Comparison of ENCODE assay signal across 22 cellular contexts in genomic region chr12:81094718-81095360, GRCh38.
"Had no signal": no experiment of that assay in that cellular context is flagged by ENCODE, and none has a peak within 500 bp of the region (broad histone marks: within the 10 kb centered on the region; RNA-seq: fewer than 3 reads in every experiment).

No MANE protein-coding gene starts in this region.

- H3K36me3 ChIP-seq: adrenal gland, esophagus muscularis mucosa, neural progenitor cell, upper lobe of left lung, WERI-Rb-1 had no signal

- DNase-seq: activated CD4-positive, alpha-beta T cell treated with anti-CD3 and anti-CD28 coated beads for 48 hours; activated CD4-positive, alpha-beta T cell treated with anti-CD3 and anti-CD28 coated beads, Interleukin-2, amount 50 U/mL, for 48 hours; activated CD8-positive, alpha-beta memory T cell treated with anti-CD3 and anti-CD28 coated beads for 24 hours; activated effector memory CD4-positive, alpha-beta T cell treated with Interleukin-2 at 50 U/mL for 16 hours; activated naive CD4-positive, alpha-beta T cell treated with Interleukin-2 at 50 U/mL for 16 hours; adrenal gland; aorta; body of pancreas; dermis blood vessel endothelial cell; effector CD4-positive, alpha-beta T cell; left colon; natural killer cell; stimulated activated CD4-positive, alpha-beta T cell treated with anti-CD3 and anti-CD28 coated beads, Interleukin-4, amount 100 ng/mL, for 24 hours; substantia nigra; T-helper 9 cell; upper lobe of left lung; WERI-Rb-1 had no signal

- H3K27me3 ChIP-seq: adrenal gland, body of pancreas, esophagus muscularis mucosa, neural progenitor cell, upper lobe of left lung had no signal

- H3K9ac ChIP-seq: neural progenitor cell had no signal

- H3K4me1 ChIP-seq: body of pancreas, esophagus muscularis mucosa, upper lobe of left lung had no signal

- ATAC-seq: activated CD4-positive, CD25-positive, alpha-beta regulatory T cell treated with anti-CD3 and anti-CD28 coated beads, Interleukin-2, amount 50 U/mL, for 24 hours; body of pancreas; left colon; natural killer cell; stimulated activated effector memory CD8-positive, alpha-beta T cell treated with anti-CD3 and anti-CD28 coated beads, Interleukin-12 subunit alpha, Interleukin-12 subunit beta, amount 100 ng/mL, for 72 hours had no signal

- H3K9me3 ChIP-seq: adrenal gland, body of pancreas, esophagus muscularis mucosa, upper lobe of left lung had no signal

- H3K27ac ChIP-seq: adrenal gland, body of pancreas, esophagus muscularis mucosa, neural progenitor cell, skin epidermis, upper lobe of left lung, WERI-Rb-1 had no signal

- H3K4me3 ChIP-seq: adrenal gland, body of pancreas, esophagus muscularis mucosa, neural progenitor cell, skin epidermis, upper lobe of left lung had no signal
